In genomic region chr17:81672954-81673353, GRCh38 we compare ENCODE assay signal across 13 cellular contexts. TPM values are rescaled to one million over a fixed set of nuclear protein-coding genes. Genes with fewer than 3 reads are reported as not detected.
DNase-seq lines count a peak whose midpoint lies in the region; ATAC-seq and TF ChIP-seq lines count a peak whose summit lies in the region.
"Had no signal": no experiment of that assay in that cellular context is flagged by ENCODE, and none has a peak within 500 bp of the region (broad histone marks: within the 10 kb centered on the region; RNA-seq: fewer than 3 reads in every experiment).

No MANE protein-coding gene starts in this region.

- in situ Hi-C loops in gastrocnemius medialis (cut with MboI; ENCODE audit: low sequenced_read_pairs in 4 of 4): no loop called here

- H3K4me3 ChIP-seq in osteoblast (ENCODE audit: insufficient read depth, low read length): no peak overlapping the region
- no peak overlapping the region for H3K4me3 ChIP-seq in gastrocnemius medialis

- H3K27me3 Mint-ChIP-seq in activated CD4-positive, alpha-beta T cell treated with anti-CD3 and anti-CD28 coated beads, Interleukin-2, amount 10 ng/mL, durations not matched to agents 7 days and 5 days: no peaks in the 10 kb centered on the region
- no peaks in the 10 kb centered on the region for H3K27me3 Mint-ChIP-seq in natural killer cell treated with Interleukin-12 subunit alpha and Interleukin-12 subunit beta and Interleukin-15 and Interleukin-18, amount 100 ng/mL, for 72 hours
- H3K27me3 Mint-ChIP-seq in natural killer cell (ENCODE audit: low read depth in 2 of 2): no peaks in the 10 kb centered on the region
- H3K27me3 Mint-ChIP-seq: CD4-positive, CD25-positive, alpha-beta regulatory T cell had no signal

- peak overlapping the region; percentile 62 for H3K27ac Mint-ChIP-seq in activated CD4-positive, alpha-beta T cell treated with anti-CD3 and anti-CD28 coated beads, Interleukin-2, amount 10 ng/mL, durations not matched to agents 7 days and 5 days
- H3K27ac Mint-ChIP-seq in natural killer cell treated with Interleukin-12 subunit alpha and Interleukin-12 subunit beta and Interleukin-15 and Interleukin-18, amount 100 ng/mL, for 72 hours: no peak overlapping the region
- no peak overlapping the region for H3K27ac Mint-ChIP-seq in natural killer cell

- H3K36me3 ChIP-seq in osteoblast (ENCODE audit: insufficient read depth, low read length): peaks cover 35% of the 10 kb centered on the region
- H3K36me3 ChIP-seq in gastrocnemius medialis: peaks cover 0 to 59% of the 10 kb centered on the region in 2 donors

- CTCF ChIA-PET in activated CD4-positive, alpha-beta T cell treated with anti-CD3 and anti-CD28 coated beads, Interleukin-2, amount 10 ng/mL, durations not matched to agents 7 days and 5 days (lab: Charles Lee): interaction anchor here (1.2 kb wide), 1 partner anchor 9 kb away, joined by 4 read pairs; no protein-coding TSS in a partner anchor

- no peak overlapping the region for H3K4me3 Mint-ChIP-seq in activated CD4-positive, alpha-beta T cell treated with anti-CD3 and anti-CD28 coated beads, Interleukin-2, amount 10 ng/mL, durations not matched to agents 7 days and 5 days
- no peak overlapping the region for H3K4me3 Mint-ChIP-seq in natural killer cell treated with Interleukin-12 subunit alpha and Interleukin-12 subunit beta and Interleukin-15 and Interleukin-18, amount 100 ng/mL, for 72 hours
- no peak overlapping the region for H3K4me3 Mint-ChIP-seq in natural killer cell
- H3K4me3 Mint-ChIP-seq: CD4-positive, CD25-positive, alpha-beta regulatory T cell had no signal

- ATAC-seq in natural killer cell treated with Interleukin-12 subunit alpha and Interleukin-12 subunit beta and Interleukin-15 and Interleukin-18, amount 100 ng/mL, for 72 hours: peak; percentile 3 to 33
- ATAC-seq in natural killer cell (no peak), gastrocnemius medialis (no peak)

- no peak overlapping the region for H2AFZ ChIP-seq in osteoblast (ENCODE audit: low read length)

- H3K27me3 ChIP-seq in osteoblast (ENCODE audit: insufficient read depth, low read length) (no peaks in the 10 kb centered on the region), gastrocnemius medialis (no peaks in the 10 kb centered on the region)

- POLR2A ChIA-PET in activated CD4-positive, alpha-beta T cell treated with anti-CD3 and anti-CD28 coated beads, Interleukin-2, amount 10 ng/mL, durations not matched to agents 7 days and 5 days (lab: Charles Lee): no interaction called here

- H3K9me3 ChIP-seq in osteoblast (ENCODE audit: low read depth, low read length) (no peaks in the 10 kb centered on the region), gastrocnemius medialis (no peaks in the 10 kb centered on the region)

- H3K4me1 Mint-ChIP-seq in activated CD4-positive, alpha-beta T cell treated with anti-CD3 and anti-CD28 coated beads, Interleukin-2, amount 10 ng/mL, durations not matched to agents 7 days and 5 days: peaks cover 17% of the 10 kb centered on the region
- H3K4me1 Mint-ChIP-seq in natural killer cell treated with Interleukin-12 subunit alpha and Interleukin-12 subunit beta and Interleukin-15 and Interleukin-18, amount 100 ng/mL, for 72 hours (ENCODE audit: low read depth in 2 of 2): peaks cover 13% of the 10 kb centered on the region in 2 donors
- peaks cover 7 to 12% of the 10 kb centered on the region in 2 donors for H3K4me1 Mint-ChIP-seq in natural killer cell

- no peak for DNase-seq in activated CD4-positive, alpha-beta T cell treated with anti-CD3 and anti-CD28 coated beads, Interleukin-2, amount 10 ng/mL, durations not matched to agents 7 days and 5 days
- DNase-seq in activated CD4-positive, alpha-beta T cell treated with anti-CD3 and anti-CD28 coated beads, Interleukin-2, amount 50 U/mL, for 1 hour: no peak
- DNase-seq in natural killer cell treated with Interleukin-12 subunit alpha and Interleukin-12 subunit beta and Interleukin-15 and Interleukin-18, amount 100 ng/mL, for 72 hours (ENCODE audit: low spot score): no peak
- no peak for DNase-seq in natural killer cell
- DNase-seq in osteoblast (ENCODE audit: insufficient read length, low spot score, missing footprints): peak; percentile 37
- no peak for DNase-seq in gastrocnemius medialis
- no peak for DNase-seq in activated naive CD4-positive, alpha-beta T cell treated with anti-CD3 and anti-CD28 coated beads, Interleukin-2, amount 50 U/mL, for 16 hours
- DNase-seq: CD4-positive, CD25-positive, alpha-beta regulatory T cell; DMS53; GF-D8; GOT3; HCEC 1CT had no signal

- H3K9me3 Mint-ChIP-seq in activated CD4-positive, alpha-beta T cell treated with anti-CD3 and anti-CD28 coated beads, Interleukin-2, amount 10 ng/mL, durations not matched to agents 7 days and 5 days: no peaks in the 10 kb centered on the region
- no peaks in the 10 kb centered on the region for H3K9me3 Mint-ChIP-seq in natural killer cell treated with Interleukin-12 subunit alpha and Interleukin-12 subunit beta and Interleukin-15 and Interleukin-18, amount 100 ng/mL, for 72 hours
- H3K9me3 Mint-ChIP-seq in natural killer cell: no peaks in the 10 kb centered on the region
- H3K9me3 Mint-ChIP-seq: CD4-positive, CD25-positive, alpha-beta regulatory T cell had no signal

- H3K27ac ChIP-seq in osteoblast (ENCODE audit: low read depth, low read length) (no peak overlapping the region), gastrocnemius medialis (no peak overlapping the region)
- H3K27ac ChIP-seq: 22Rv1 had no signal

- H3K4me2 ChIP-seq in osteoblast (ENCODE audit: insufficient read depth, low read length): no peak overlapping the region

- no peaks in the 10 kb centered on the region for H4K20me1 ChIP-seq in osteoblast (ENCODE audit: insufficient read depth, low read length)

- TF ChIP-seq CTCF in natural killer cell (IDR thresholded peaks at IDR 0.05) (no peak), osteoblast (IDR thresholded peaks at IDR 0.05; ENCODE audit: extremely low read depth, low read depth, low read length) (no peak), gastrocnemius medialis (IDR thresholded peaks at IDR 0.05 in 4 of 5, conservative IDR thresholded peaks at IDR 0.05 in 1 of 5) (no peak)

- intact Hi-C loops in natural killer cell (cut with micrococcal nuclease) (no loop called here), gastrocnemius medialis (cut with DNase I; ENCODE audit: low total_unique reads) (no loop called here)

- no peak for TF ChIP-seq POLR2A in gastrocnemius medialis (IDR thresholded peaks at IDR 0.05)

- no peaks in the 10 kb centered on the region for H3K4me1 ChIP-seq in osteoblast (ENCODE audit: insufficient read depth, low read length)
- H3K4me1 ChIP-seq in gastrocnemius medialis: peaks cover 0 to 2% of the 10 kb centered on the region in 2 donors

- peaks cover 15% of the 10 kb centered on the region for H3K79me2 ChIP-seq in osteoblast (ENCODE audit: insufficient read depth, low read length)

- peaks cover 26% of the 10 kb centered on the region for H3K36me3 Mint-ChIP-seq in activated CD4-positive, alpha-beta T cell treated with anti-CD3 and anti-CD28 coated beads, Interleukin-2, amount 10 ng/mL, durations not matched to agents 7 days and 5 days (ENCODE audit: low read depth)
- H3K36me3 Mint-ChIP-seq in natural killer cell treated with Interleukin-12 subunit alpha and Interleukin-12 subunit beta and Interleukin-15 and Interleukin-18, amount 100 ng/mL, for 72 hours: no peaks in the 10 kb centered on the region
- H3K36me3 Mint-ChIP-seq in natural killer cell: no peaks in the 10 kb centered on the region

RNA-seq across cellular contexts. Expression of gene CCDC137, which starts 6.4 kb away (rescaled TPM):
- 10 to 100 TPM; 30.2 to 33.8 TPM for total RNA-seq in activated CD4-positive, alpha-beta T cell treated with anti-CD3 and anti-CD28 coated beads, Interleukin-2, amount 10 ng/mL, durations not matched to agents 7 days and 5 days
- 10 to 100 TPM; 38.0 to 90.1 TPM for total RNA-seq in natural killer cell treated with Interleukin-12 subunit alpha and Interleukin-12 subunit beta and Interleukin-15 and Interleukin-18, amount 100 ng/mL, for 72 hours
- total RNA-seq in natural killer cell: 10 to 100 TPM; 15.6 to 24.2 (median 22.1) TPM
- 4.7 and 5.6 TPM in 2 replicates for total RNA-seq in osteoblast
- 10 to 100 TPM in 2 of 4 donors, 1 to 10 TPM in 2; 6.7 to 17.1 (median 11.2) TPM for total RNA-seq in gastrocnemius medialis

RNA-seq across cellular contexts. Expression of gene OXLD1, which starts 6.5 kb away (rescaled TPM):
- 10 to 100 TPM; 43.6 to 49.9 TPM for total RNA-seq in activated CD4-positive, alpha-beta T cell treated with anti-CD3 and anti-CD28 coated beads, Interleukin-2, amount 10 ng/mL, durations not matched to agents 7 days and 5 days
- total RNA-seq in natural killer cell treated with Interleukin-12 subunit alpha and Interleukin-12 subunit beta and Interleukin-15 and Interleukin-18, amount 100 ng/mL, for 72 hours: 10 to 100 TPM; 35.2 to 45.6 TPM
- 10 to 100 TPM; 29.9 to 35.0 (median 32.4) TPM for total RNA-seq in natural killer cell
- 21.0 and 21.5 TPM in 2 replicates for total RNA-seq in osteoblast
- total RNA-seq in gastrocnemius medialis: 10 to 100 TPM; 15.5 to 32.2 (median 22.2) TPM

RNA-seq across cellular contexts. Expression of gene ARL16, which starts 10.6 kb away (rescaled TPM):
- 10 to 100 TPM; 35.4 to 42.1 TPM for total RNA-seq in activated CD4-positive, alpha-beta T cell treated with anti-CD3 and anti-CD28 coated beads, Interleukin-2, amount 10 ng/mL, durations not matched to agents 7 days and 5 days
- total RNA-seq in natural killer cell treated with Interleukin-12 subunit alpha and Interleukin-12 subunit beta and Interleukin-15 and Interleukin-18, amount 100 ng/mL, for 72 hours: 10 to 100 TPM; 35.5 to 54.7 TPM
- 10 to 100 TPM; 23.3 to 47.9 (median 39.3) TPM for total RNA-seq in natural killer cell
- total RNA-seq in osteoblast: 24.5 and 26.1 TPM in 2 replicates
- total RNA-seq in gastrocnemius medialis: 10 to 100 TPM; 12.9 to 23.6 (median 20.0) TPM

RNA-seq across cellular contexts. Expression of gene HGS, which starts 10.9 kb away (rescaled TPM):
- total RNA-seq in activated CD4-positive, alpha-beta T cell treated with anti-CD3 and anti-CD28 coated beads, Interleukin-2, amount 10 ng/mL, durations not matched to agents 7 days and 5 days: 100 to 1,000 TPM; 121 to 128 TPM
- 100 to 1,000 TPM; 140 to 220 TPM for total RNA-seq in natural killer cell treated with Interleukin-12 subunit alpha and Interleukin-12 subunit beta and Interleukin-15 and Interleukin-18, amount 100 ng/mL, for 72 hours
- total RNA-seq in natural killer cell: 100 to 1,000 TPM; 179 to 186 (median 181) TPM
- 100 and 110 TPM in 2 replicates for total RNA-seq in osteoblast
- total RNA-seq in gastrocnemius medialis: 100 to 1,000 TPM in 3 of 4 donors, 10 to 100 TPM in 1; 62.1 to 150 (median 113) TPM

RNA-seq across cellular contexts. Expression of gene PDE6G, which starts 16.6 kb away (rescaled TPM):
- total RNA-seq in activated CD4-positive, alpha-beta T cell treated with anti-CD3 and anti-CD28 coated beads, Interleukin-2, amount 10 ng/mL, durations not matched to agents 7 days and 5 days: 10 to 100 TPM; 19.8 to 24.7 TPM
- total RNA-seq in natural killer cell treated with Interleukin-12 subunit alpha and Interleukin-12 subunit beta and Interleukin-15 and Interleukin-18, amount 100 ng/mL, for 72 hours: 1 to 10 TPM; 4.8 to 8.9 TPM
- total RNA-seq in natural killer cell (10 to 100 TPM; 21.9 to 42.8 (median 26.6) TPM), osteoblast (not detected in 2 replicates), gastrocnemius medialis (not detected)

Comparison
In these comparisons a context has a peak if more than half of its experiments do, and no peak if none do; other contexts are left out.
1. ATAC-seq: peak in natural killer cell treated with Interleukin-12 subunit alpha and Interleukin-12 subunit beta and Interleukin-15 and Interleukin-18, amount 100 ng/mL, for 72 hours (2 of 2); none in natural killer cell (0 of 3) and gastrocnemius medialis (0 of 2).